ENCODE assay signal across 20 cellular contexts in the genomic region with DNA sequence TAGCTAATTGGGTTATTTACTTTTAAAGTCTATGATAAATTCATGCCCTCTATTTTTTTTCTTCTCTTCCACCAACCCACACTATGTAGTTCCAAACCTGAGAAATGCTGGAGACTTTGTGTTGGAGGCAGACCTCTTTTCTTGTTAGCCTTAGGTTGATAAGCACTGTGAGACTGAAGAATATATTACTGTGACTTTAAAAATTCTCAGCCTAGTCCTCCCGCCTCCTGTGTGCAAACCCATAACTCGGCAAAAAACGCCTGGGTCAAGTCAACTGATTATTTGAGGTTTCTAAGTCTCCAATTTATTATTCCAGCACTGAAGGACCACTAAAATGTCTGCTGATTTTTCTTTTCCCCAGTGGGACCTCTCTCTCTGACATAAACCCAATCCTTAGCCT.
"Had no signal": no experiment of that assay in that cellular context is flagged by ENCODE, and none has a peak within 500 bp of the region (broad histone marks: within the 10 kb centered on the region; RNA-seq: fewer than 3 reads in every experiment).

No MANE protein-coding gene starts in this region.

- H3K9me3 Mint-ChIP-seq: activated naive CD8-positive, alpha-beta T cell treated with anti-CD3 and anti-CD28 coated beads, Interleukin-2, amount 50 U/mL, for 24 hours had no signal

- H3K36me3 Mint-ChIP-seq: activated naive CD4-positive, alpha-beta T cell treated with anti-CD3 and anti-CD28 coated beads, Interleukin-2, amount 10 ng/mL, durations not matched to agents 7 days and 5 days; immature natural killer cell; naive thymus-derived CD8-positive, alpha-beta T cell; T-cell had no signal

- H3K4me1 Mint-ChIP-seq: activated naive CD4-positive, alpha-beta T cell treated with anti-CD3 and anti-CD28 coated beads, Interleukin-2, amount 10 ng/mL, durations not matched to agents 7 days and 5 days; activated naive CD8-positive, alpha-beta T cell treated with anti-CD3 and anti-CD28 coated beads, Interleukin-2, amount 50 U/mL, for 24 hours; immature natural killer cell; naive thymus-derived CD8-positive, alpha-beta T cell; T-cell had no signal

- DNase-seq: activated CD4-positive, alpha-beta T cell treated with anti-CD3 and anti-CD28 coated beads, Interleukin-2, amount 50 U/mL, for 1 hour; activated CD8-positive, alpha-beta memory T cell treated with anti-CD3 and anti-CD28 coated beads for 24 hours; activated CD8-positive, alpha-beta memory T cell treated with anti-CD3 and anti-CD28 coated beads, Interleukin-2, amount 50 U/mL, for 48 hours; activated effector memory CD4-positive, alpha-beta T cell treated with Interleukin-2 at 50 U/mL for 16 hours; activated naive CD4-positive, alpha-beta T cell treated with anti-CD3 and anti-CD28 coated beads, Interleukin-2, amount 10 ng/mL, durations not matched to agents 7 days and 5 days; activated naive CD8-positive, alpha-beta T cell treated with anti-CD3 and anti-CD28 coated beads, Interleukin-2, amount 50 U/mL, for 24 hours; activated T-cell treated with anti-CD3 and anti-CD28 coated beads, Interleukin-2, amount 50 U/mL, for 48 hours; anterior cingulate cortex; effector CD4-positive, alpha-beta T cell; heart right ventricle; immature natural killer cell; naive thymus-derived CD8-positive, alpha-beta T cell; retina; stimulated activated CD4-positive, alpha-beta T cell treated with anti-CD3 and anti-CD28 coated beads, Interleukin-2, amount 100 ng/mL, for 24 hours; stimulated activated naive CD4-positive, alpha-beta T cell treated with Interleukin-2 at 50 U/mL for 16 hours; T-cell; T-helper 9 cell; thyroid gland had no signal

- H3K27me3 ChIP-seq: breast epithelium, heart right ventricle, neutrophil, thyroid gland had no signal

- H3K27ac ChIP-seq: breast epithelium, heart right ventricle, neutrophil, thyroid gland had no signal

- H3K27me3 Mint-ChIP-seq: activated naive CD4-positive, alpha-beta T cell treated with anti-CD3 and anti-CD28 coated beads, Interleukin-2, amount 10 ng/mL, durations not matched to agents 7 days and 5 days; activated naive CD8-positive, alpha-beta T cell treated with anti-CD3 and anti-CD28 coated beads, Interleukin-2, amount 50 U/mL, for 24 hours; naive thymus-derived CD8-positive, alpha-beta T cell; T-cell had no signal

- H3K4me3 ChIP-seq: breast epithelium, heart right ventricle, thyroid gland had no signal

- H3K4me1 ChIP-seq: breast epithelium, heart right ventricle, thyroid gland had no signal

- H3K36me3 ChIP-seq: breast epithelium, heart right ventricle, neutrophil, thyroid gland had no signal

- H3K4me3 Mint-ChIP-seq: activated naive CD4-positive, alpha-beta T cell treated with anti-CD3 and anti-CD28 coated beads, Interleukin-2, amount 10 ng/mL, durations not matched to agents 7 days and 5 days; activated naive CD8-positive, alpha-beta T cell treated with anti-CD3 and anti-CD28 coated beads, Interleukin-2, amount 50 U/mL, for 24 hours; immature natural killer cell; naive thymus-derived CD8-positive, alpha-beta T cell; T-cell had no signal

- H3K27ac Mint-ChIP-seq: activated naive CD4-positive, alpha-beta T cell treated with anti-CD3 and anti-CD28 coated beads, Interleukin-2, amount 10 ng/mL, durations not matched to agents 7 days and 5 days; activated naive CD8-positive, alpha-beta T cell treated with anti-CD3 and anti-CD28 coated beads, Interleukin-2, amount 50 U/mL, for 24 hours; immature natural killer cell; naive thymus-derived CD8-positive, alpha-beta T cell; T-cell had no signal

- H3K9me3 ChIP-seq: breast epithelium, heart right ventricle, neutrophil, thyroid gland had no signal
